ENCODE assay signal across 10 cellular contexts in genomic region chr14:49770212-49770817, GRCh38. TPM values are rescaled to one million over a fixed set of nuclear protein-coding genes. Genes with fewer than 3 reads are reported as not detected.
DNase-seq lines count a peak whose midpoint lies in the region; ATAC-seq, FAIRE-seq and TF ChIP-seq lines count a peak whose summit lies in the region.
"Had no signal": no experiment of that assay in that cellular context is flagged by ENCODE, and none has a peak within 500 bp of the region (broad histone marks: within the 10 kb centered on the region; RNA-seq: fewer than 3 reads in every experiment).

No MANE protein-coding gene starts in this region.

- H3K4me3 ChIP-seq in SU-DHL-6 (ENCODE audit: insufficient read depth, low read length, poor library complexity, severe bottlenecking) (no peak overlapping the region), fibroblast of villous mesenchyme (ENCODE audit: low read depth, low read length) (peak overlapping the region; percentile 87), skeletal muscle tissue (ENCODE audit: low read length in 3 of 3) (peak overlapping the region in 2 of 3 donors; percentile 4 to 42)

- H3F3A ChIP-seq in SU-DHL-6 (ENCODE audit: insufficient read depth): peaks cover 16% of the 10 kb centered on the region

- H3K9me3 ChIP-seq in SU-DHL-6 (ENCODE audit: insufficient read depth, low read length) (no peaks in the 10 kb centered on the region), skeletal muscle tissue (ENCODE audit: control insufficient read depth in 3 of 3, low read length in 3 of 3) (no peaks in the 10 kb centered on the region)

- H3K4me2 ChIP-seq in SU-DHL-6 (ENCODE audit: low read depth, low read length, poor library complexity, severe bottlenecking): peak overlapping the region; percentile 99

- ATAC-seq in HG02678 (IDR thresholded peaks at IDR 0.05; ENCODE audit: unreplicated experiment) (no peak), GM21737 (IDR thresholded peaks at IDR 0.05; ENCODE audit: unreplicated experiment) (no peak)

- peaks cover 20 to 32% (median 24%) of the 10 kb centered on the region in 3 donors for H3K4me1 ChIP-seq in skeletal muscle tissue (ENCODE audit: control insufficient read depth in 3 of 3, insufficient read depth in 3 of 3, low read length in 3 of 3)

- no peaks in the 10 kb centered on the region for H3K79me2 ChIP-seq in SU-DHL-6 (ENCODE audit: insufficient read depth, low read length)

- H3K9me2 ChIP-seq in SU-DHL-6 (replicated peaks; ENCODE audit: insufficient read depth, low read length): no peaks in the 10 kb centered on the region

- peaks cover 5% of the 10 kb centered on the region; the same call in 1 of the 2 replicates for H3K36me3 ChIP-seq in SU-DHL-6 (ENCODE audit: low read length)
- H3K36me3 ChIP-seq in skeletal muscle tissue (ENCODE audit: control insufficient read depth in 3 of 3, insufficient read depth in 3 of 3, low read length in 3 of 3): peaks cover 0 to 20% (median 11%) of the 10 kb centered on the region in 3 donors

- TF ChIP-seq CTCF in SU-DHL-6 (IDR thresholded peaks at IDR 0.05; ENCODE audit: insufficient read depth, low read length, poor library complexity, severe bottlenecking) (no peak), fibroblast of villous mesenchyme (IDR thresholded peaks at IDR 0.05; ENCODE audit: insufficient read depth, low read depth, low read length) (no peak)

- H3K9ac ChIP-seq in SU-DHL-6 (ENCODE audit: low read length): no peak overlapping the region
- peak overlapping the region in 2 of 3 donors; percentile 36 to 65 for H3K9ac ChIP-seq in skeletal muscle tissue (ENCODE audit: low read depth in 1 of 3, low read length in 3 of 3)

- no peak overlapping the region for H2AFZ ChIP-seq in SU-DHL-6 (ENCODE audit: low read depth, low read length, severe bottlenecking)

- H3K27ac ChIP-seq in SU-DHL-6 (ENCODE audit: low read depth, low read length) (no peak overlapping the region), skeletal muscle tissue (ENCODE audit: low read depth, low read length) (peak overlapping the region; percentile 97)
- H3K27ac ChIP-seq: C4-2B had no signal

- FAIRE-seq in frontal cortex (lab: Jason Lieb, UNC): no peak

- H3K27me3 ChIP-seq in SU-DHL-6 (ENCODE audit: low read length) (no peaks in the 10 kb centered on the region), skeletal muscle tissue (ENCODE audit: control insufficient read depth in 3 of 3, insufficient read depth in 3 of 3, low read length in 3 of 3) (no peaks in the 10 kb centered on the region)

- DNase-seq in NCI-H524 (lab: John Stamatoyannopoulos, UW) (peak; percentile 20 to 50), NCI-H524 treated with DMSO at 0.1 percent for 48 hours (lab: John Stamatoyannopoulos, UW) (no peak), fibroblast of villous mesenchyme (ENCODE audit: low read depth) (peak; percentile 95), frontal cortex (ENCODE audit: low spot score in 2 of 2) (no peak)
- DNase-seq: NCI-H1092 treated with DMSO at 0.1 percent for 48 hours had no signal

- H4K20me1 ChIP-seq in SU-DHL-6 (ENCODE audit: low read depth, low read length): no peaks in the 10 kb centered on the region

RNA-seq across cellular contexts. Expression of gene KLHDC2, which starts 2.4 kb away (rescaled TPM):
- total RNA-seq in fibroblast of villous mesenchyme: 63.0 and 73.1 TPM in 2 replicates
- total RNA-seq in skeletal muscle tissue: 123 TPM
- 137 TPM for total RNA-seq in frontal cortex

Comparison
In these comparisons a context has a peak if more than half of its experiments do, and no peak if none do; other contexts are left out.
1. DNase-seq: peak in NCI-H524 (2 of 2) and fibroblast of villous mesenchyme (single experiment); none in NCI-H524 treated with DMSO at 0.1 percent for 48 hours (single experiment) and frontal cortex (0 of 2).